ENCODE assay signal across 6 cellular contexts in the genomic region with DNA sequence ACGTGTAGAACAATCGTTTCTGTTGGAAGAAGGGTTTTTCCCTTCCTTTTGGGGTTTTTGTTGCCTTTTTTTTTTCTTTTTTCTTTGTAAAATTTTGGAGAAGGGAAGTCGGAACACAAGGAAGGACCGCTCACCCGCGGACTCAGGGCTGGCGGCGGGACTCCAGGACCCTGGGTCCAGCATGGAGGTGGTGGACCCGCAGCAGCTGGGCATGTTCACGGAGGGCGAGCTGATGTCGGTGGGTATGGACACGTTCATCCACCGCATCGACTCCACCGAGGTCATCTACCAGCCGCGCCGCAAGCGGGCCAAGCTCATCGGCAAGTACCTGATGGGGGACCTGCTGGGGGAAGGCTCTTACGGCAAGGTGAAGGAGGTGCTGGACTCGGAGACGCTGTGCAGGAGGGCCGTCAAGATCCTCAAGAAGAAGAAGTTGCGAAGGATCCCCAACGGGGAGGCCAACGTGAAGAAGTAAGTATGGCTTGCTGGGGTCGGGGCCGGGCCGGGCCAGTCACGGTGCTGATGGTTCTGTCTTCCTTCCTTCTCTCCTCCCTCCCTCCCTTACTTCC. TPM values are rescaled to one million over a fixed set of nuclear protein-coding genes. Genes with fewer than 3 reads are reported as not detected.
DNase-seq lines count a peak whose midpoint lies in the region; ATAC-seq, FAIRE-seq and TF ChIP-seq lines count a peak whose summit lies in the region.

No MANE protein-coding gene starts in this region.

- no peaks in the 10 kb centered on the region for H3K9me3 ChIP-seq in H9 (ENCODE audit: control insufficient read depth, low read depth, low read length)
- H3K9me3 ChIP-seq in left lung, result no peaks in the 10 kb centered on the region

- H4K8ac ChIP-seq in H9 (replicated peaks; ENCODE audit: insufficient read length, low read depth, low read length), result no peak overlapping the region

- peaks cover 14% of the 10 kb centered on the region for H3K23me2 ChIP-seq in H9 (ENCODE audit: insufficient read length, low read depth, low read length, poor library complexity, severe bottlenecking)

- H3K27me3 Mint-ChIP-seq in H9 (ENCODE audit: low read depth), result no peaks in the 10 kb centered on the region
- H3K27me3 Mint-ChIP-seq in activated T-cell treated with anti-CD3 and anti-CD28 coated beads, Interleukin-2, amount 50 U/mL, for 72 hours (ENCODE audit: low read depth), result no peaks in the 10 kb centered on the region

- no peak overlapping the region for H2AFZ ChIP-seq in H9 (ENCODE audit: low read length)

- no peak overlapping the region for H2BK5ac ChIP-seq in H9 (ENCODE audit: insufficient read length, low read length)

- no peak overlapping the region for H2AK5ac ChIP-seq in H9 (ENCODE audit: insufficient read length, low read length)

- peak overlapping the region; percentile 76 for H3K9ac ChIP-seq in H9 (ENCODE audit: extremely low read depth, insufficient read length, low read length)

- H3K27ac Mint-ChIP-seq in H9, result peak overlapping the region in 2 of 3 experiments; percentile 6 to 73; a peak in 2 of 7 replicates
- peak overlapping the region; percentile 97 for H3K27ac Mint-ChIP-seq in activated T-cell treated with anti-CD3 and anti-CD28 coated beads, Interleukin-2, amount 50 U/mL, for 72 hours

- H3K79me1 ChIP-seq in H9 (ENCODE audit: insufficient read depth, low read depth, low read length, poor library complexity, severe bottlenecking), result peaks cover 11% of the 10 kb centered on the region

- no peak overlapping the region for H3K18ac ChIP-seq in H9 (ENCODE audit: insufficient read length, low read depth, low read length)

- H3K23ac ChIP-seq in H9 (ENCODE audit: insufficient read length, low read depth, low read length), result no peak overlapping the region

- intact Hi-C loops in left lung (cut with DNase I), result no loop called here

- H3K56ac ChIP-seq in H9 (ENCODE audit: insufficient read length, low read depth, low read length), result no peak overlapping the region

- no peak overlapping the region for H2BK12ac ChIP-seq in H9 (ENCODE audit: insufficient read length, low read depth, low read length)

- peak; percentile 27 for DNase-seq in H9
- DNase-seq in activated T-cell treated with anti-CD3 and anti-CD28 coated beads, Interleukin-2, amount 50 U/mL, for 72 hours, result peak; percentile 28 to 34
- DNase-seq in left lung, result peak in 1 of 2 donors; percentile 89
- DNase-seq in DMS153 (lab: John Stamatoyannopoulos, UW), result no peak
- DNase-seq in frontal cortex (ENCODE audit: low spot score in 2 of 2), result no peak

- peaks cover 4% of the 10 kb centered on the region for H4K20me1 ChIP-seq in H9 (ENCODE audit: control insufficient read depth, insufficient read depth, insufficient read length)

- ATAC-seq in activated T-cell treated with anti-CD3 and anti-CD28 coated beads, Interleukin-2, amount 50 U/mL, for 72 hours (replicated peaks in 1 of 2), result no peak
- ATAC-seq in left lung (no peak), GM18520 (IDR thresholded peaks at IDR 0.05; ENCODE audit: unreplicated experiment) (no peak)

- H3K9me3 Mint-ChIP-seq in H9, result no peaks in the 10 kb centered on the region
- no peaks in the 10 kb centered on the region for H3K9me3 Mint-ChIP-seq in activated T-cell treated with anti-CD3 and anti-CD28 coated beads, Interleukin-2, amount 50 U/mL, for 72 hours

- no peak overlapping the region for H3K27ac ChIP-seq in H9 (ENCODE audit: insufficient read length, low read depth, low read length)
- peak overlapping the region; percentile 75 for H3K27ac ChIP-seq in left lung

- no peak overlapping the region for H3K4ac ChIP-seq in H9 (ENCODE audit: low read depth, low read length)

- FAIRE-seq in frontal cortex (lab: Jason Lieb, UNC), result no peak

- H4K5ac ChIP-seq in H9 (ENCODE audit: insufficient read length, low read depth, low read length), result no peak overlapping the region

- H4K91ac ChIP-seq in H9 (ENCODE audit: insufficient read length, low read depth, low read length), result no peak overlapping the region

- H3T11ph ChIP-seq in H9 (ENCODE audit: low read length), result no peak overlapping the region

- H2BK20ac ChIP-seq in H9 (ENCODE audit: low read depth, low read length, poor library complexity, severe bottlenecking), result no peak overlapping the region

- peaks cover 0 to 6% of the 10 kb centered on the region in 2 donors for H3K36me3 ChIP-seq in left lung

- H3K4me3 ChIP-seq in left lung, result peak overlapping the region; percentile 67 to 88

- H3K27me3 ChIP-seq in H9 (ENCODE audit: insufficient read depth, low read length), result no peaks in the 10 kb centered on the region
- H3K27me3 ChIP-seq in left lung, result no peaks in the 10 kb centered on the region

- peaks cover 19 to 27% of the 10 kb centered on the region in 2 experiments for H3K4me1 Mint-ChIP-seq in H9
- peaks cover 60% of the 10 kb centered on the region for H3K4me1 Mint-ChIP-seq in activated T-cell treated with anti-CD3 and anti-CD28 coated beads, Interleukin-2, amount 50 U/mL, for 72 hours (ENCODE audit: low read depth)

- H2BK120ac ChIP-seq in H9 (ENCODE audit: low read depth, low read length, poor library complexity, severe bottlenecking), result no peak overlapping the region

- H3K4me2 ChIP-seq in H9 (ENCODE audit: insufficient read depth, insufficient read length, low read length), result peak overlapping the region; percentile 99

- H3K14ac ChIP-seq in H9 (ENCODE audit: insufficient read depth, low read length), result peak overlapping the region; percentile 53; the same call in 1 of the 2 replicates

- H3K4me1 ChIP-seq in H9 (ENCODE audit: insufficient read depth, low read length), result no peaks in the 10 kb centered on the region
- peaks cover 14 to 76% of the 10 kb centered on the region in 2 donors for H3K4me1 ChIP-seq in left lung

- no peak overlapping the region for H2BK15ac ChIP-seq in H9 (ENCODE audit: low read depth, low read length)

- TF ChIP-seq CTCF in H9 (conservative IDR thresholded peaks at IDR 0.05) (no peak), left lung (IDR thresholded peaks at IDR 0.05) (no peak)

- H3K79me2 ChIP-seq in H9 (ENCODE audit: insufficient read depth, low read length), result peaks cover 32% of the 10 kb centered on the region; the same call in 1 of the 2 replicates

- peak overlapping the region; percentile 87 to 88 for H3K4me3 Mint-ChIP-seq in H9
- H3K4me3 Mint-ChIP-seq in activated T-cell treated with anti-CD3 and anti-CD28 coated beads, Interleukin-2, amount 50 U/mL, for 72 hours, result peak overlapping the region; percentile 99

- peaks cover 7 to 21% (median 21%) of the 10 kb centered on the region in 3 experiments for H3K36me3 Mint-ChIP-seq in H9 (ENCODE audit: insufficient read depth in 1 of 3, low read depth in 3 of 3)
- peaks cover 5 to 14% of the 10 kb centered on the region in 2 donors for H3K36me3 Mint-ChIP-seq in activated T-cell treated with anti-CD3 and anti-CD28 coated beads, Interleukin-2, amount 50 U/mL, for 72 hours (ENCODE audit: insufficient read depth in 2 of 2)

- WGBS in H9 (ENCODE audit: extremely low coverage, insufficient read length, low lambda C conversion rate), result no CpG with 5 or more reads among the region's 32 CpGs

RNA-seq across cellular contexts. Expression of a gene that starts 1.2 kb away (rescaled TPM):
- total RNA-seq in H9 (2021), result 74.3 and 75.5 TPM in 2 replicates
- 10 to 100 TPM; 81.5 to 86.3 TPM for total RNA-seq in activated T-cell treated with anti-CD3 and anti-CD28 coated beads, Interleukin-2, amount 50 U/mL, for 72 hours
- 10 to 100 TPM; 42.6 to 52.0 TPM for total RNA-seq in left lung
- 45.7 TPM for total RNA-seq in frontal cortex

RNA-seq across cellular contexts. Expression of a gene that starts 31.0 kb away (rescaled TPM):
- total RNA-seq in H9 (2021) (25.6 and 28.4 TPM in 2 replicates), left lung (1 to 10 TPM in 1 of 2 donors, under 1 TPM in 1; 0.55 to 1.5 TPM), frontal cortex (5.3 TPM)
- total RNA-seq in activated T-cell treated with anti-CD3 and anti-CD28 coated beads, Interleukin-2, amount 50 U/mL, for 72 hours, result under 1 TPM; 0.38 to 0.58 TPM

RNA-seq across cellular contexts. Expression of a gene that starts 32.7 kb away (rescaled TPM):
- 41.3 and 46.3 TPM in 2 replicates for total RNA-seq in H9 (2021)
- 100 to 1,000 TPM; 142 to 146 TPM for total RNA-seq in activated T-cell treated with anti-CD3 and anti-CD28 coated beads, Interleukin-2, amount 50 U/mL, for 72 hours
- 100 to 1,000 TPM in 1 of 2 donors, 10 to 100 TPM in 1; 68.3 to 119 TPM for total RNA-seq in left lung
- 4.1 TPM for total RNA-seq in frontal cortex

RNA-seq across cellular contexts. Expression of a gene that starts 34.7 kb away (rescaled TPM):
- total RNA-seq in H9 (2021) (179 and 191 TPM in 2 replicates), left lung (100 to 1,000 TPM; 139 to 161 TPM), frontal cortex (11.0 TPM)
- 100 to 1,000 TPM; 169 to 201 TPM for total RNA-seq in activated T-cell treated with anti-CD3 and anti-CD28 coated beads, Interleukin-2, amount 50 U/mL, for 72 hours

RNA-seq across cellular contexts. Expression of a gene that starts 41.6 kb away (rescaled TPM):
- total RNA-seq in H9 (2021), result 286 and 300 TPM in 2 replicates
- total RNA-seq in activated T-cell treated with anti-CD3 and anti-CD28 coated beads, Interleukin-2, amount 50 U/mL, for 72 hours, result 10 to 100 TPM; 72.3 to 75.4 TPM
- 100 to 1,000 TPM in 1 of 2 donors, 10 to 100 TPM in 1; 87.4 to 115 TPM for total RNA-seq in left lung
- 14.3 TPM for total RNA-seq in frontal cortex

Comparison
In these comparisons a context has a peak if more than half of its experiments do, and no peak if none do; other contexts are left out.
1. DNase-seq: peak in H9 (single experiment) and activated T-cell treated with anti-CD3 and anti-CD28 coated beads, Interleukin-2, amount 50 U/mL, for 72 hours (2 of 2); none in DMS153 (single experiment) and frontal cortex (0 of 2).